11 cellular contexts compared by ENCODE assay signal in the genomic region with DNA sequence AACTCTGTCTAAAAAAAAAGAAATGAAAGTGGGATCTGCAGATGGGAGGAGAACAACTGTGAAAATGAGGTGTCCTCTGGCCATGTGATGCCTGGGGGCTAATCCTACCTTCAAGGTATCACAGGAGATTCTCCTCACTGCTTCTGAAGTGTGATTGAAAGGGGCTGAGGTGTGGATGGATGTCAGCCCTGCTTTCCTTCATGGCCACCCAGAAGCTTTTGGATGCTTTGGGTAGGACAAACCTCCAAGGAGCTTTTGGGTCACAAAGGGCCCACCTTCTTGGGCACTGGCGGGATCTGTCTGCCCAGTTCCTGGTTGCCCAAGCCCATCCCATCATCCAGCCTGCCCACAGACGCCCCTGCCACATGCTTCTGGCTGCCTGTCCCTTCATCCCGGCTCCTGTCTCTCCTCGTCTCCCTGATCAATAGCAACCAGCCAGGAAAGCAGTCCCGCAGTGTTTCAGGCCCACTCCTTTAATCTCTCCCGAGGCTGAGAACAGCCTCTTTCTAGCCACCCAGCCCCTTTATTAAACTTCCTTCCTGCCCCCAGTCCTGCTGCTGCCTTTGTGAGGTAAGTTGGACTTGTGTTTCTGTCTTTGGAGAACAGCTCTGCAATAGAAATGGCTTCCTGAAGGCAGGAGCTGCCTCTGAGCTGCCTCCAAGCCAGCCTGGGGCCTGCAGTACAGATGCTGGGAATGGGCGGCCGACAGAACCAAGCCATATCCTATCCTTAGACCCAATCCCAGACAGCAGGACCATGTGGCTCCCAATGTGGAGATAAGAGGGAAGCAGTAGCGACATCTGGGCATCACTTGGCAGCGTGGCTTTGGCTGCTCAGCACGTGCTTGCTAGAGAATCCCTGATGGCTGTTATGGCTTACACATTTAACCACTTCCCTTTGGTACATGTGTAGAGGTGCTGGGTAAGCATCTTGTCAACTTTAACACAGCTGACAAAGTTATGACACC.
DNase-seq lines count a peak whose midpoint lies in the region; ATAC-seq, FAIRE-seq and TF ChIP-seq lines count a peak whose summit lies in the region.
"Had no signal": no experiment of that assay in that cellular context is flagged by ENCODE, and none has a peak within 500 bp of the region (broad histone marks: within the 10 kb centered on the region; RNA-seq: fewer than 3 reads in every experiment).

No MANE protein-coding gene starts in this region.

- peak overlapping the region; percentile 6 for H3K4me3 Mint-ChIP-seq in CD4-positive, alpha-beta T cell
- peak overlapping the region; percentile 15 for H3K4me3 Mint-ChIP-seq in natural killer cell treated with Interleukin-12 subunit alpha and Interleukin-12 subunit beta and Interleukin-15 and Interleukin-18, amount 100 ng/mL, for 72 hours
- H3K4me3 Mint-ChIP-seq in Caco-2 (ENCODE audit: unreplicated experiment): no peak overlapping the region
- H3K4me3 Mint-ChIP-seq: endodermal cell had no signal

- CTCF ChIA-PET in CD4-positive, alpha-beta T cell (lab: Charles Lee): interaction anchor here (2.1 kb wide), 1 partner anchor 95 kb away, joined by 5 read pairs; no protein-coding TSS in a partner anchor
- CTCF ChIA-PET in Caco-2 (lab: Charles Lee): no interaction called here

- no peaks in the 10 kb centered on the region for H3K9me3 Mint-ChIP-seq in CD4-positive, alpha-beta T cell
- H3K9me3 Mint-ChIP-seq in natural killer cell treated with Interleukin-12 subunit alpha and Interleukin-12 subunit beta and Interleukin-15 and Interleukin-18, amount 100 ng/mL, for 72 hours: no peaks in the 10 kb centered on the region
- H3K9me3 Mint-ChIP-seq in Caco-2 (ENCODE audit: unreplicated experiment): no peaks in the 10 kb centered on the region
- H3K9me3 Mint-ChIP-seq: endodermal cell had no signal

- peaks cover 17% of the 10 kb centered on the region for H3K4me1 ChIP-seq in Caco-2

- H3K4me3 ChIP-seq in NB4 (ENCODE audit: low read depth, low read length) (no peak overlapping the region), bronchial epithelial cell (ENCODE audit: low read depth, low read length) (no peak overlapping the region), Caco-2 (ENCODE audit: low read depth, low read length) (no peak overlapping the region)

- H3K4me1 Mint-ChIP-seq in CD4-positive, alpha-beta T cell (ENCODE audit: low read depth): peaks cover 77% of the 10 kb centered on the region
- H3K4me1 Mint-ChIP-seq in natural killer cell treated with Interleukin-12 subunit alpha and Interleukin-12 subunit beta and Interleukin-15 and Interleukin-18, amount 100 ng/mL, for 72 hours (ENCODE audit: low read depth in 2 of 2): peaks cover 17 to 18% of the 10 kb centered on the region in 2 donors
- no peaks in the 10 kb centered on the region for H3K4me1 Mint-ChIP-seq in Caco-2 (ENCODE audit: low read depth, unreplicated experiment)

- no peaks in the 10 kb centered on the region for H3K27me3 Mint-ChIP-seq in CD4-positive, alpha-beta T cell
- H3K27me3 Mint-ChIP-seq in natural killer cell treated with Interleukin-12 subunit alpha and Interleukin-12 subunit beta and Interleukin-15 and Interleukin-18, amount 100 ng/mL, for 72 hours: peaks cover 15 to 22% of the 10 kb centered on the region in 2 donors
- H3K27me3 Mint-ChIP-seq in Caco-2 (ENCODE audit: insufficient read depth, unreplicated experiment): no peaks in the 10 kb centered on the region

- FAIRE-seq in bronchial epithelial cell (lab: Jason Lieb, UNC): peak; percentile 58
- FAIRE-seq: keratinocyte had no signal

- ATAC-seq in CD4-positive, alpha-beta T cell (ENCODE audit: poor library complexity): peak; percentile 96
- peak; percentile 88 to 89 for ATAC-seq in natural killer cell treated with Interleukin-12 subunit alpha and Interleukin-12 subunit beta and Interleukin-15 and Interleukin-18, amount 100 ng/mL, for 72 hours
- no peak for ATAC-seq in HG03442 (IDR thresholded peaks at IDR 0.05; ENCODE audit: unreplicated experiment)

- no peaks in the 10 kb centered on the region for H3K9me3 ChIP-seq in CD4-positive, alpha-beta T cell (ENCODE audit: control insufficient read depth, low read length)
- H3K9me3 ChIP-seq in Caco-2: no peaks in the 10 kb centered on the region

- peak in 7 of 10 experiments; percentile 6 to 27 (median 13) for DNase-seq in CD4-positive, alpha-beta T cell
- peak; percentile 31 for DNase-seq in NB4 (ENCODE audit: low read depth)
- no peak for DNase-seq in bronchial epithelial cell (ENCODE audit: low read depth)
- no peak for DNase-seq in natural killer cell treated with Interleukin-12 subunit alpha and Interleukin-12 subunit beta and Interleukin-15 and Interleukin-18, amount 100 ng/mL, for 72 hours (ENCODE audit: low spot score)
- DNase-seq in Caco-2: no peak
- DNase-seq in NOMO-1 treated with dmso at 0.1 percent for 144 hours (lab: John Stamatoyannopoulos, UW; ENCODE audit: unreplicated experiment): no peak
- no peak for DNase-seq in cerebellum (ENCODE audit: low spot score)
- DNase-seq: SHP77 had no signal

- no peaks in the 10 kb centered on the region for H3K27me3 ChIP-seq in CD4-positive, alpha-beta T cell (ENCODE audit: control insufficient read depth, insufficient read depth, low read length)
- H3K27me3 ChIP-seq in bronchial epithelial cell (ENCODE audit: control insufficient read depth, insufficient read depth, low read length) (no peaks in the 10 kb centered on the region), Caco-2 (replicated peaks; ENCODE audit: control insufficient read depth, insufficient read depth, low read length) (no peaks in the 10 kb centered on the region)

- no peak for TF ChIP-seq POLR2A in NB4 (IDR thresholded peaks at IDR 0.05; ENCODE audit: extremely low read depth, insufficient read length)

- peak overlapping the region; percentile 60 for H3K27ac ChIP-seq in CD4-positive, alpha-beta T cell (ENCODE audit: low read depth, low read length)

- H3K36me3 ChIP-seq in bronchial epithelial cell (ENCODE audit: control insufficient read depth, insufficient read depth, low read length) (no peaks in the 10 kb centered on the region), Caco-2 (ENCODE audit: control insufficient read depth, insufficient read depth, low read length) (no peaks in the 10 kb centered on the region)

- TF ChIP-seq CTCF in CD4-positive, alpha-beta T cell (IDR thresholded peaks at IDR 0.05): no peak
- no peak for TF ChIP-seq CTCF in NB4 (IDR thresholded peaks at IDR 0.05; ENCODE audit: low read depth, low read length)
- TF ChIP-seq CTCF in bronchial epithelial cell (IDR thresholded peaks at IDR 0.05; ENCODE audit: insufficient read depth, low read length, severe bottlenecking): no peak
- TF ChIP-seq CTCF in Caco-2 (IDR thresholded peaks at IDR 0.05; ENCODE audit: insufficient read depth in 1 of 2, low read depth in 1 of 2, low read length in 1 of 2, severe bottlenecking in 1 of 2, unreplicated experiment in 1 of 2): no peak

- POLR2A ChIA-PET in CD4-positive, alpha-beta T cell (lab: Charles Lee): interaction anchor here (0.9 to 2.0 kb wide), 9 partner anchors 26 to 88 kb away, joined by 3 to 9 read pairs (median 4); no protein-coding TSS in a partner anchor
- POLR2A ChIA-PET in Caco-2 (lab: Charles Lee): no interaction called here

- intact Hi-C loops in CD4-positive, alpha-beta T cell (cut with DNase I, micrococcal nuclease): loop anchor here in 1 of 2 experiments (5.0 kb wide), 1 partner anchor 63 kb away; no protein-coding TSS in a partner anchor
- intact Hi-C loops in Caco-2 (cut with micrococcal nuclease; ENCODE audit: unreplicated experiment): no loop called here

- BruUV-seq in Caco-2 (replicated peaks; lab: Mats Ljungman, UMichigan): no TSS peak

- peak overlapping the region; percentile 87 for H3K27ac Mint-ChIP-seq in CD4-positive, alpha-beta T cell
- H3K27ac Mint-ChIP-seq in natural killer cell treated with Interleukin-12 subunit alpha and Interleukin-12 subunit beta and Interleukin-15 and Interleukin-18, amount 100 ng/mL, for 72 hours: peak overlapping the region; percentile 51 to 62
- no peak overlapping the region for H3K27ac Mint-ChIP-seq in Caco-2 (ENCODE audit: unreplicated experiment)
- H3K27ac Mint-ChIP-seq: endodermal cell had no signal

- peaks cover 39% of the 10 kb centered on the region for H3K36me3 Mint-ChIP-seq in CD4-positive, alpha-beta T cell (ENCODE audit: low read depth)
- no peaks in the 10 kb centered on the region for H3K36me3 Mint-ChIP-seq in natural killer cell treated with Interleukin-12 subunit alpha and Interleukin-12 subunit beta and Interleukin-15 and Interleukin-18, amount 100 ng/mL, for 72 hours
- H3K36me3 Mint-ChIP-seq in Caco-2 (ENCODE audit: insufficient read depth, unreplicated experiment): no peaks in the 10 kb centered on the region

Comparison
In these comparisons a context has a peak if more than half of its experiments do, and no peak if none do; other contexts are left out.
1. DNase-seq: peak in CD4-positive, alpha-beta T cell (7 of 10) and NB4 (single experiment); none in bronchial epithelial cell (single experiment), natural killer cell treated with Interleukin-12 subunit alpha and Interleukin-12 subunit beta and Interleukin-15 and Interleukin-18, amount 100 ng/mL, for 72 hours (single experiment), Caco-2 (0 of 2), NOMO-1 treated with dmso at 0.1 percent for 144 hours (single experiment) and cerebellum (single experiment).